In the genomic region with DNA sequence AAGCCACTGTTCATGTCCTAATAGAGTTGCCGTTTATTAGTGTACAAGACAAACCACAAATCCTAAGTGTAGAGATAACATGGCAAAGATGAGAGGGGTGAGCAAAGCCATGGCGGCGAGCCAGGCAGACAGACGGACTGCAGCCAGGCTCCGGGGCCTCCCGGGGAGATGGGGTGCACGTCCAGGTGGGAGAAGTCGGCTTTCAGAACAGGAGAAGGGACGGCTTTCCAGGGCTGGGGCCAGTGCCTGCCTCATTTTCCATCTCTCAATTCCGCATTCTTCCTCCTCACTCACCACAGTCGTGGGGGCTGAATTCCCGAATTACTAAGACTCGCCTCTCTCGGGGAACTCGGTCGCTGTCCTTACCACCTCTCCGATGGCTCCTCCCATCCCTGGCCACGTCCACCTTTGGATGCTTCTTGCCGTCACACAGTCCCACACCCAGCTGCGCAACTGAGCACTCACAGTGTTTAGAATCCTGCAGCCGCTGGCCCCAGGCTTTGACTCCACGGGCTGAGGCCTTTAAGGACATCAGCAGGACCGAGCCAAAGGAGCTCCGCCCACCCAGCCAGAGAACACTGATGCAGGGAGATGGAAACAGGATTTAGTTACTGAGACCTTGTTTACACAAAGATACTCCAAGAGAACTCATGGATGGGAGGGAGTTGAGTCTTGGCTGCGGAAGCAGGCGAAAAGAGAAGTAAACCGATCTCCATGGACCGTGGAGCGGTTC, we compare ENCODE assay signal across 11 cellular contexts. TPM values are rescaled to one million over a fixed set of nuclear protein-coding genes. Genes with fewer than 3 reads are reported as not detected.
DNase-seq lines count a peak whose midpoint lies in the region; ATAC-seq, FAIRE-seq and TF ChIP-seq lines count a peak whose summit lies in the region.
"Had no signal": no experiment of that assay in that cellular context is flagged by ENCODE, and none has a peak within 500 bp of the region (broad histone marks: within the 10 kb centered on the region; RNA-seq: fewer than 3 reads in every experiment).

No MANE protein-coding gene starts in this region.

- FAIRE-seq in urothelium cell line (lab: Jason Lieb, UNC): no peak

- H3K4me1 Mint-ChIP-seq in chondrocyte (ENCODE audit: low read depth): no peaks in the 10 kb centered on the region
- H3K4me1 Mint-ChIP-seq: stimulated activated effector memory CD8-positive, alpha-beta T cell treated with anti-CD3 and anti-CD28 coated beads, Interleukin-12 subunit alpha, Interleukin-12 subunit beta, amount 100 ng/mL, for 72 hours had no signal

- DNase-seq in EH (ENCODE audit: low read depth) (peak; percentile 92), NCI-H510A treated with DMSO at 0.1 percent for 48 hours (lab: John Stamatoyannopoulos, UW) (peak; percentile 94), Right ventricle myocardium superior (peak; percentile 88), prostate gland (ENCODE audit: low spot score) (peak; percentile 14), Kasumi-1 (lab: John Stamatoyannopoulos, UW) (no peak), chondrocyte (ENCODE audit: low spot score) (no peak), urothelium cell line (ENCODE audit: low spot score) (no peak)
- no peak for DNase-seq in activated CD4-positive, alpha-beta T cell treated with anti-CD3 and anti-CD28 coated beads, Interleukin-2, amount 50 U/mL, for 48 hours
- DNase-seq: DND-41 had no signal

- ATAC-seq in Right ventricle myocardium superior (ENCODE audit: poor library complexity): peak; percentile 89
- ATAC-seq: stimulated activated effector memory CD8-positive, alpha-beta T cell treated with anti-CD3 and anti-CD28 coated beads, Interleukin-12 subunit alpha, Interleukin-12 subunit beta, amount 100 ng/mL, for 72 hours had no signal

- no peaks in the 10 kb centered on the region for H3K4me1 ChIP-seq in prostate gland (replicated peaks)

- no peaks in the 10 kb centered on the region for H3K9me3 Mint-ChIP-seq in chondrocyte (ENCODE audit: low read depth)

- no peak overlapping the region for H3K27ac Mint-ChIP-seq in chondrocyte (ENCODE audit: unreplicated experiment)
- H3K27ac Mint-ChIP-seq: stimulated activated effector memory CD8-positive, alpha-beta T cell treated with anti-CD3 and anti-CD28 coated beads, Interleukin-12 subunit alpha, Interleukin-12 subunit beta, amount 100 ng/mL, for 72 hours had no signal

- WGBS in prostate gland: 26% methylated on average over 29 of the region's 29 CpGs

- no peaks in the 10 kb centered on the region for H3K9me3 ChIP-seq in prostate gland

- no peaks in the 10 kb centered on the region for H3K36me3 Mint-ChIP-seq in chondrocyte (ENCODE audit: low read depth)
- H3K36me3 Mint-ChIP-seq: stimulated activated effector memory CD8-positive, alpha-beta T cell treated with anti-CD3 and anti-CD28 coated beads, Interleukin-12 subunit alpha, Interleukin-12 subunit beta, amount 100 ng/mL, for 72 hours had no signal

- no peak overlapping the region for H3K4me3 ChIP-seq in prostate gland

- TF ChIP-seq CTCF in prostate gland (IDR thresholded peaks at IDR 0.05) (no peak), chondrocyte (IDR thresholded peaks at IDR 0.05) (no peak)

- no peak for TF ChIP-seq POLR2A in prostate gland (IDR thresholded peaks at IDR 0.05)

- H3K27me3 ChIP-seq in prostate gland (replicated peaks; ENCODE audit: insufficient read depth): no peaks in the 10 kb centered on the region

- H3K4me3 Mint-ChIP-seq in chondrocyte (ENCODE audit: unreplicated experiment): no peak overlapping the region
- H3K4me3 Mint-ChIP-seq: stimulated activated effector memory CD8-positive, alpha-beta T cell treated with anti-CD3 and anti-CD28 coated beads, Interleukin-12 subunit alpha, Interleukin-12 subunit beta, amount 100 ng/mL, for 72 hours had no signal

- intact Hi-C loops in Right ventricle myocardium superior (cut with DNase I): no loop called here
- intact Hi-C loops in prostate gland (cut with DNase I): loop anchor here (5.0 kb wide), 1 partner anchor 37 kb away; no protein-coding TSS in a partner anchor

- H3K36me3 ChIP-seq in prostate gland: no peaks in the 10 kb centered on the region

- peaks cover 4% of the 10 kb centered on the region for H3K27me3 Mint-ChIP-seq in chondrocyte (ENCODE audit: low read depth)

- H3K27ac ChIP-seq in prostate gland: peak overlapping the region; percentile 54 to 70
- H3K27ac ChIP-seq: KMS-11 had no signal

RNA-seq across cellular contexts. Expression of a gene that starts 59.7 kb away (rescaled TPM):
- total RNA-seq in Right ventricle myocardium superior (2.2 TPM), prostate gland (1 to 10 TPM; 2.3 to 6.6 TPM), chondrocyte (0.67 to 1.5 TPM (median 1.5 TPM) in 3 replicates)

Comparison
In these comparisons a context has a peak if more than half of its experiments do, and no peak if none do; other contexts are left out.
1. DNase-seq: peak in EH (single experiment), NCI-H510A treated with DMSO at 0.1 percent for 48 hours (single experiment), Right ventricle myocardium superior (single experiment) and prostate gland (single experiment); none in Kasumi-1 (0 of 2), chondrocyte (single experiment), activated CD4-positive, alpha-beta T cell treated with anti-CD3 and anti-CD28 coated beads, Interleukin-2, amount 50 U/mL, for 48 hours (0 of 2) and urothelium cell line (single experiment).